9 cellular contexts compared by ENCODE assay signal in genomic region chr3:186909078-186909853, GRCh38. TPM values are rescaled to one million over a fixed set of nuclear protein-coding genes. Genes with fewer than 3 reads are reported as not detected.
DNase-seq lines count a peak whose midpoint lies in the region; ATAC-seq, FAIRE-seq and TF ChIP-seq lines count a peak whose summit lies in the region.
"Had no signal": no experiment of that assay in that cellular context is flagged by ENCODE, and none has a peak within 500 bp of the region (broad histone marks: within the 10 kb centered on the region; RNA-seq: fewer than 3 reads in every experiment).

No MANE protein-coding gene starts in this region.

- no peak for TF ChIP-seq EP300 in H1 (IDR thresholded peaks at IDR 0.05; ENCODE audit: borderline replicate concordance in 1 of 2, low read depth in 2 of 2, low read length in 2 of 2)

- WGBS in H1 (ENCODE audit: extremely low coverage in 1 of 2, insufficient coverage in 1 of 2, insufficient read length in 1 of 2, insufficient replicate concordance in 2 of 2, low coverage in 1 of 2, low lambda C conversion rate in 2 of 2, missing lambda C conversion rate in 1 of 2), 2 experiments = 79% methylated on average over 17 of the region's 17 CpGs; no CpG with 5 or more reads in 1 of the 2 experiments

- H3K27ac Mint-ChIP-seq in activated CD4-positive, alpha-beta T cell treated with anti-CD3 and anti-CD28 coated beads, Interleukin-2, amount 10 ng/mL, durations not matched to agents 7 days and 5 days = peak overlapping the region; percentile 96

- no peaks in the 10 kb centered on the region for H3K79me2 ChIP-seq in H1 (ENCODE audit: control insufficient read depth in 1 of 2, insufficient read depth in 2 of 2, low read length in 2 of 2)

- no peaks in the 10 kb centered on the region for H3K79me1 ChIP-seq in H1 (ENCODE audit: low read depth, low read length)

- peaks cover 2% of the 10 kb centered on the region for H3K27me3 Mint-ChIP-seq in activated CD4-positive, alpha-beta T cell treated with anti-CD3 and anti-CD28 coated beads, Interleukin-2, amount 10 ng/mL, durations not matched to agents 7 days and 5 days

- peak overlapping the region; percentile 77; the same call in 1 of the 2 replicates for H2BK12ac ChIP-seq in H1 (ENCODE audit: low read depth, low read length)

- no peaks in the 10 kb centered on the region for H3K9me3 ChIP-seq in H1 (ENCODE audit: insufficient read depth in 2 of 2, low read depth in 1 of 2, low read length in 1 of 2)

- H3K9ac ChIP-seq in H1 (replicated peaks in 1 of 4; ENCODE audit: extremely low read depth in 1 of 4, low read depth in 3 of 4, low read length in 3 of 4) = no peak overlapping the region

- DNase-seq in NCI-H69 (lab: John Stamatoyannopoulos, UW) = peak; percentile 53
- DNase-seq in activated CD4-positive, alpha-beta T cell treated with anti-CD3 and anti-CD28 coated beads, Interleukin-2, amount 10 ng/mL, durations not matched to agents 7 days and 5 days = peak; percentile 90
- DNase-seq in H1 (ENCODE audit: low read depth in 1 of 2, low spot score in 2 of 2) = no peak
- DNase-seq in stimulated activated CD8-positive, alpha-beta memory T cell treated with anti-CD3 and anti-CD28 coated beads, Interleukin-4, amount 100 ng/mL, for 48 hours = peak; percentile 82
- no peak for DNase-seq in NCI-H524 (lab: John Stamatoyannopoulos, UW)
- no peak for DNase-seq in foreskin fibroblast
- DNase-seq: NCI-H446 treated with DMSO at 0.1 percent for 48 hours had no signal

- no peaks in the 10 kb centered on the region for H4K20me1 ChIP-seq in H1 (replicated peaks in 1 of 2; ENCODE audit: control insufficient read depth in 1 of 2, insufficient read depth in 2 of 2, low read length in 2 of 2)

- H3K9me3 Mint-ChIP-seq in activated CD4-positive, alpha-beta T cell treated with anti-CD3 and anti-CD28 coated beads, Interleukin-2, amount 10 ng/mL, durations not matched to agents 7 days and 5 days = peaks cover 46% of the 10 kb centered on the region

- peak overlapping the region in 1 of 2 experiments; percentile 38; a peak in 2 of 4 replicates for H3K4me2 ChIP-seq in H1 (ENCODE audit: insufficient read depth in 1 of 2, low read depth in 2 of 2, low read length in 2 of 2)

- no peaks in the 10 kb centered on the region for H3K36me3 ChIP-seq in H1 (ENCODE audit: control insufficient read depth in 2 of 4, insufficient read depth in 4 of 4, low read length in 3 of 4)

- no peak for TF ChIP-seq RAD21 in H1 (IDR thresholded peaks at IDR 0.05 in 1 of 2, conservative IDR thresholded peaks at IDR 0.05 in 1 of 2; ENCODE audit: low read depth in 2 of 2, low read length in 2 of 2)

- H2AFZ ChIP-seq in H1 (ENCODE audit: low read length) = peak overlapping the region; percentile 94

- H2AK5ac ChIP-seq in H1 (ENCODE audit: low read depth, low read length) = no peak overlapping the region

- no peak for TF ChIP-seq CTCF in H1 (IDR thresholded peaks at IDR 0.05; ENCODE audit: control extremely low read depth in 1 of 3, insufficient read depth in 1 of 3, low read depth in 1 of 3, low read length in 3 of 3)
- no peak for TF ChIP-seq CTCF in foreskin fibroblast (IDR thresholded peaks at IDR 0.05; ENCODE audit: low read depth, low read length)

- no peak for TF ChIP-seq POLR2A in H1 (IDR thresholded peaks at IDR 0.05; ENCODE audit: control extremely low read depth in 1 of 2, low read depth in 2 of 2, low read length in 2 of 2)

- H3K56ac ChIP-seq in H1 (replicated peaks; ENCODE audit: insufficient read length, low read depth, low read length) = no peak overlapping the region

- H3K36me3 Mint-ChIP-seq in activated CD4-positive, alpha-beta T cell treated with anti-CD3 and anti-CD28 coated beads, Interleukin-2, amount 10 ng/mL, durations not matched to agents 7 days and 5 days (ENCODE audit: low read depth) = peaks cover 66% of the 10 kb centered on the region

- peak overlapping the region; percentile 40; the same call in 1 of the 2 replicates for H2BK5ac ChIP-seq in H1 (ENCODE audit: low read depth, low read length)

- no peaks in the 10 kb centered on the region for H3K27me3 ChIP-seq in H1 (replicated peaks in 1 of 4; ENCODE audit: control insufficient read depth in 3 of 4, extremely low read depth in 1 of 4, insufficient read depth in 3 of 4, low read length in 3 of 4)

- H3K27ac ChIP-seq in H1 (ENCODE audit: low read depth, low read length) = peak overlapping the region; percentile 36; the same call in 1 of the 2 replicates

- H2BK15ac ChIP-seq in H1 (ENCODE audit: low read length) = peak overlapping the region; percentile 75; the same call in 1 of the 2 replicates

- peak overlapping the region; percentile 45 for H3K4me3 Mint-ChIP-seq in activated CD4-positive, alpha-beta T cell treated with anti-CD3 and anti-CD28 coated beads, Interleukin-2, amount 10 ng/mL, durations not matched to agents 7 days and 5 days

- peak overlapping the region; percentile 61 for H3K14ac ChIP-seq in H1 (ENCODE audit: insufficient read length)

- CTCF ChIA-PET in activated CD4-positive, alpha-beta T cell treated with anti-CD3 and anti-CD28 coated beads, Interleukin-2, amount 10 ng/mL, durations not matched to agents 7 days and 5 days (lab: Charles Lee) = interaction anchor here (0.6 to 2.5 kb wide), 8 partner anchors 11 to 230 kb away, joined by 3 to 24 read pairs (median 4); partner anchors contain the start of gene RPL39L
- CTCF ChIA-PET in H1 (lab: Charles Lee; ENCODE audit: partially characterized antibody) = interaction anchor here (0.7 to 2.8 kb wide), 4 partner anchors 28 to 62 kb away, joined by 3 to 11 read pairs (median 4); no protein-coding TSS in a partner anchor

- H3K4me1 ChIP-seq in H1 (replicated peaks in 1 of 4; ENCODE audit: control insufficient read depth in 3 of 4, insufficient read depth in 4 of 4, low read length in 3 of 4) = peaks cover 0 to 9% (median 0%) of the 10 kb centered on the region in 4 experiments; a peak in 4 of 7 replicates

- FAIRE-seq in H1 (lab: Jason Lieb, UNC) = no peak

- H4K8ac ChIP-seq in H1 (ENCODE audit: extremely low read depth, insufficient read depth, low read length) = peak overlapping the region; percentile 85; the same call in 1 of the 2 replicates

- no peak overlapping the region for H3K23ac ChIP-seq in H1 (ENCODE audit: insufficient read length)

- no peaks in the 10 kb centered on the region for H3K23me2 ChIP-seq in H1 (ENCODE audit: low read depth, low read length)

- POLR2A ChIA-PET in activated CD4-positive, alpha-beta T cell treated with anti-CD3 and anti-CD28 coated beads, Interleukin-2, amount 10 ng/mL, durations not matched to agents 7 days and 5 days (lab: Charles Lee) = interaction anchor here (0.7 to 1.1 kb wide), 4 partner anchors 16 to 119 kb away, joined by 3 to 4 read pairs (median 4); no protein-coding TSS in a partner anchor
- POLR2A ChIA-PET in H1 (lab: Charles Lee; ENCODE audit: partially characterized antibody) = interaction anchor here (0.7 to 3.2 kb wide), 3 partner anchors 11 to 23 kb away, joined by 3 to 17 read pairs (median 3); no protein-coding TSS in a partner anchor

- no peak overlapping the region for H3K4ac ChIP-seq in H1 (replicated peaks; ENCODE audit: insufficient read length, low read depth, low read length)

- peak overlapping the region; percentile 55; the same call in 1 of the 2 replicates for H2BK20ac ChIP-seq in H1 (ENCODE audit: low read length)

- peak overlapping the region; percentile 72 for H2BK120ac ChIP-seq in H1 (replicated peaks; ENCODE audit: low read depth, low read length)

- no peak overlapping the region; the same call in 1 of the 2 replicates for H3K18ac ChIP-seq in H1 (ENCODE audit: extremely low read depth, low read length)

- no peak overlapping the region for H3K4me3 ChIP-seq in H1 (ENCODE audit: extremely low read depth in 1 of 4, insufficient read depth in 2 of 4, low read depth in 3 of 4, low read length in 4 of 4)
- no peak overlapping the region for H3K4me3 ChIP-seq in foreskin fibroblast (ENCODE audit: low read depth in 1 of 2, low read length in 2 of 2)

- H4K91ac ChIP-seq in H1 (replicated peaks; ENCODE audit: insufficient read length, low read length) = peak overlapping the region; percentile 80

- peak overlapping the region; percentile 29 for H4K5ac ChIP-seq in H1 (ENCODE audit: insufficient read length, low read depth, low read length)

- H3K4me1 Mint-ChIP-seq in activated CD4-positive, alpha-beta T cell treated with anti-CD3 and anti-CD28 coated beads, Interleukin-2, amount 10 ng/mL, durations not matched to agents 7 days and 5 days = peaks cover 53% of the 10 kb centered on the region

- ATAC-seq in GM21423 (IDR thresholded peaks at IDR 0.05; ENCODE audit: unreplicated experiment) = no peak
- ATAC-seq in HG02763 (IDR thresholded peaks at IDR 0.05; ENCODE audit: unreplicated experiment) = no peak

TF ChIP-seq in H1, 55 proteins besides CTCF, POLR2A, EP300 and RAD21:
- TF ChIP-seq RXRA (IDR thresholded peaks at IDR 0.05; ENCODE audit: insufficient read depth, low read depth, low read length) (no peak), ASH2L (IDR thresholded peaks at IDR 0.05; ENCODE audit: low read length) (peak; percentile 23), YY1 (IDR thresholded peaks at IDR 0.05; ENCODE audit: low read depth, low read length) (peak; percentile 77), RBBP5 (IDR thresholded peaks at IDR 0.05; ENCODE audit: borderline replicate concordance, low read depth, low read length) (0 out of 2 replicates have a peak, but pooled peaks have one; percentile 52)
TF ChIP-seq in H1: peak in this region for 3.

RNA-seq across cellular contexts. Expression of gene ST6GAL1, which starts 21.1 kb away (rescaled TPM):
- total RNA-seq in activated CD4-positive, alpha-beta T cell treated with anti-CD3 and anti-CD28 coated beads, Interleukin-2, amount 10 ng/mL, durations not matched to agents 7 days and 5 days = 100 to 1,000 TPM; 145 to 183 TPM
- total RNA-seq in H1 (2021; fragmentation: NEBNext Ultra II Directional; extraction: Animal tissue kit (Norgen Biotek cat#: 25700)) = 75.9 and 80.9 TPM in 2 replicates
- 41.8 and 62.8 TPM in 2 replicates for polyA plus RNA-seq in H1 (2011; rRNA removed)
- polyA plus RNA-seq in H1 (2011; cell fraction: cytosol; rRNA removed) = 46.7 TPM
- 45.9 TPM for polyA plus RNA-seq in H1 (2011; cell fraction: nucleus; rRNA removed)
- polyA plus RNA-seq in H1 (2012, experiment 1 of 2) = 52.3 to 63.2 TPM (median 56.4 TPM) in 4 replicates
- polyA plus RNA-seq in H1 (2012, experiment 2 of 2) = 24.9 TPM
- 76.2 TPM for polyA plus RNA-seq in H1 (2013, experiment 1 of 2)
- polyA plus RNA-seq in H1 (2013, experiment 2 of 2) = 85.7 TPM
- polyA minus RNA-seq in H1 (2011; rRNA and poly(A)+ RNA removed) = 159 and 242 TPM in 2 replicates
- polyA minus RNA-seq in H1 (2011; cell fraction: cytosol; rRNA and poly(A)+ RNA removed) = 60.2 TPM
- 99.7 TPM for polyA minus RNA-seq in H1 (2011; cell fraction: nucleus; rRNA and poly(A)+ RNA removed)

Comparison
In these comparisons a context has a peak if more than half of its experiments do, and no peak if none do; other contexts are left out.
1. DNase-seq: peak in NCI-H69 (single experiment), activated CD4-positive, alpha-beta T cell treated with anti-CD3 and anti-CD28 coated beads, Interleukin-2, amount 10 ng/mL, durations not matched to agents 7 days and 5 days (single experiment) and stimulated activated CD8-positive, alpha-beta memory T cell treated with anti-CD3 and anti-CD28 coated beads, Interleukin-4, amount 100 ng/mL, for 48 hours (single experiment); none in H1 (0 of 2), NCI-H524 (0 of 2) and foreskin fibroblast (0 of 2).